ENCODE assay signal across 1 cellular context in the genomic region with DNA sequence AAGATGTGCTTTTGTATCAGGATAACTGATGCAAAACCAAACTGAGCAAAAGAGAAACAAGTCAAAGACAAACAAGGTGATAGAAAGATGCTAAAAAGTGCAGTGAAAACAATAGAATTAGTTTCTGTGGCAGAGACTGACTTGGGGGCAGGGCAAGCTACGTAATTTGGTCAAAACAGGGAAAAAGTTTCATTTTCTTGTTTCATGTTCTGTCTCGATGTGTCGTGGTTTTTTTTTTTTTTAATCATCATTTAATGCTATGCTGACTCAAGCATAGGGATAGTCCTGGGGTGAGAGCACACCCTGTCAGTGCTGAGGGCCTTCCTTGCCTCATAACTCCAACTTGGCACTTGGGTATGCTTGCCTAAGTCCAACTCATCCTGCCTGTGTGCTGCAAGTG.
A peak's percentile ranks its signal among the peaks of the same experiment; 100 is the strongest.
TF ChIP-seq lines count a peak whose summit lies in the region.

No MANE protein-coding gene starts in this region.

TF ChIP-seq in GM12878, 131 proteins besides CTCF, POLR2A, EP300 and RAD21 (continued from another document and continues in another):
- TF ChIP-seq, protein P1, sequence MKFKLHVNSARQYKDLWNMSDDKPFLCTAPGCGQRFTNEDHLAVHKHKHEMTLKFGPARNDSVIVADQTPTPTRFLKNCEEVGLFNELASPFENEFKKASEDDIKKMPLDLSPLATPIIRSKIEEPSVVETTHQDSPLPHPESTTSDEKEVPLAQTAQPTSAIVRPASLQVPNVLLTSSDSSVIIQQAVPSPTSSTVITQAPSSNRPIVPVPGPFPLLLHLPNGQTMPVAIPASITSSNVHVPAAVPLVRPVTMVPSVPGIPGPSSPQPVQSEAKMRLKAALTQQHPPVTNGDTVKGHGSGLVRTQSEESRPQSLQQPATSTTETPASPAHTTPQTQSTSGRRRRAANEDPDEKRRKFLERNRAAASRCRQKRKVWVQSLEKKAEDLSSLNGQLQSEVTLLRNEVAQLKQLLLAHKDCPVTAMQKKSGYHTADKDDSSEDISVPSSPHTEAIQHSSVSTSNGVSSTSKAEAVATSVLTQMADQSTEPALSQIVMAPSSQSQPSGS (IDR thresholded peaks at IDR 0.05; ENCODE audit: low read length), result peak; percentile 95
- TF ChIP-seq IRF4 (IDR thresholded peaks at IDR 0.05; ENCODE audit: low read depth, low read length) (peak; percentile 75; the same call in 1 of the 2 replicates), MEF2B (IDR thresholded peaks at IDR 0.05; ENCODE audit: partially characterized antibody, poor library complexity, severe bottlenecking) (no peak), RBBP5 (conservative IDR thresholded peaks at IDR 0.05) (no peak), SMARCA5 (IDR thresholded peaks at IDR 0.05) (no peak), POLR2AphosphoS2 (IDR thresholded peaks at IDR 0.05; ENCODE audit: low read depth, low read length) (no peak), ZNF207 (IDR thresholded peaks at IDR 0.05; ENCODE audit: borderline replicate concordance) (no peak), DPF2 (IDR thresholded peaks at IDR 0.05) (no peak), SUPT20H (IDR thresholded peaks at IDR 0.05; ENCODE audit: borderline replicate concordance, control insufficient read depth, low read depth, low read length) (no peak), ZNF622 (IDR thresholded peaks at IDR 0.05) (no peak), ZSCAN29 (IDR thresholded peaks at IDR 0.05) (no peak), NFYA (IDR thresholded peaks at IDR 0.05; ENCODE audit: borderline replicate concordance, low read depth, low read length) (no peak), TARDBP (IDR thresholded peaks at IDR 0.05; ENCODE audit: borderline replicate concordance) (no peak), EED (IDR thresholded peaks at IDR 0.05; ENCODE audit: low read depth) (peak; percentile 80), TCF12 (IDR thresholded peaks at IDR 0.05; ENCODE audit: low read depth, low read length) (no peak), NR2C2 (IDR thresholded peaks at IDR 0.05; ENCODE audit: borderline replicate concordance, control insufficient read depth, insufficient read length, low read depth) (no peak), GATAD2B (conservative IDR thresholded peaks at IDR 0.05; ENCODE audit: low read depth) (no peak), SPI1 (IDR thresholded peaks at IDR 0.05; ENCODE audit: borderline replicate concordance, insufficient read depth, low read depth, low read length) (no peak), ETV6 (conservative IDR thresholded peaks at IDR 0.05 in 1 of 2, IDR thresholded peaks at IDR 0.05 in 1 of 2; ENCODE audit: borderline replicate concordance in 1 of 2, low read depth in 1 of 2) (peak in 1 of 2 experiments; percentile 92; a peak in 2 of 4 replicates), TCF3 (IDR thresholded peaks at IDR 0.05; ENCODE audit: borderline replicate concordance, insufficient read depth, low read depth, low read length) (no peak), HDGF (IDR thresholded peaks at IDR 0.05) (no peak), RELA (IDR thresholded peaks at IDR 0.05; ENCODE audit: borderline replicate concordance, partially characterized antibody) (no peak), HDAC6 (IDR thresholded peaks at IDR 0.05; ENCODE audit: unreplicated experiment) (no peak), ZNF24 (IDR thresholded peaks at IDR 0.05) (no peak), GABPA (IDR thresholded peaks at IDR 0.05; ENCODE audit: low read depth) (0 out of 2 replicates have a peak, but pooled peaks have one; percentile 47), PAX5 (IDR thresholded peaks at IDR 0.05; ENCODE audit: borderline replicate concordance, low read depth, low read length) (peak; percentile 57; the same call in 1 of the 2 replicates), NFXL1 (IDR thresholded peaks at IDR 0.05; ENCODE audit: borderline replicate concordance) (no peak), PML (IDR thresholded peaks at IDR 0.05; ENCODE audit: low read length) (peak; percentile 62; the same call in 1 of the 2 replicates), CBFB (IDR thresholded peaks at IDR 0.05; ENCODE audit: low read depth) (peak; percentile 72; the same call in 1 of the 2 replicates), MTA2 (IDR thresholded peaks at IDR 0.05; ENCODE audit: low read depth) (peak; percentile 81), MTA3 (IDR thresholded peaks at IDR 0.05; ENCODE audit: borderline replicate concordance, low read length) (peak; percentile 87), YBX1 (IDR thresholded peaks at IDR 0.05) (no peak), ZBED1 (IDR thresholded peaks at IDR 0.05; ENCODE audit: borderline replicate concordance) (peak; percentile 91)
- TF ChIP-seq, protein P2, sequence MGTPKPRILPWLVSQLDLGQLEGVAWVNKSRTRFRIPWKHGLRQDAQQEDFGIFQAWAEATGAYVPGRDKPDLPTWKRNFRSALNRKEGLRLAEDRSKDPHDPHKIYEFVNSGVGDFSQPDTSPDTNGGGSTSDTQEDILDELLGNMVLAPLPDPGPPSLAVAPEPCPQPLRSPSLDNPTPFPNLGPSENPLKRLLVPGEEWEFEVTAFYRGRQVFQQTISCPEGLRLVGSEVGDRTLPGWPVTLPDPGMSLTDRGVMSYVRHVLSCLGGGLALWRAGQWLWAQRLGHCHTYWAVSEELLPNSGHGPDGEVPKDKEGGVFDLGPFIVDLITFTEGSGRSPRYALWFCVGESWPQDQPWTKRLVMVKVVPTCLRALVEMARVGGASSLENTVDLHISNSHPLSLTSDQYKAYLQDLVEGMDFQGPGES (IDR thresholded peaks at IDR 0.05), result no peak
- TF ChIP-seq, protein P3, sequence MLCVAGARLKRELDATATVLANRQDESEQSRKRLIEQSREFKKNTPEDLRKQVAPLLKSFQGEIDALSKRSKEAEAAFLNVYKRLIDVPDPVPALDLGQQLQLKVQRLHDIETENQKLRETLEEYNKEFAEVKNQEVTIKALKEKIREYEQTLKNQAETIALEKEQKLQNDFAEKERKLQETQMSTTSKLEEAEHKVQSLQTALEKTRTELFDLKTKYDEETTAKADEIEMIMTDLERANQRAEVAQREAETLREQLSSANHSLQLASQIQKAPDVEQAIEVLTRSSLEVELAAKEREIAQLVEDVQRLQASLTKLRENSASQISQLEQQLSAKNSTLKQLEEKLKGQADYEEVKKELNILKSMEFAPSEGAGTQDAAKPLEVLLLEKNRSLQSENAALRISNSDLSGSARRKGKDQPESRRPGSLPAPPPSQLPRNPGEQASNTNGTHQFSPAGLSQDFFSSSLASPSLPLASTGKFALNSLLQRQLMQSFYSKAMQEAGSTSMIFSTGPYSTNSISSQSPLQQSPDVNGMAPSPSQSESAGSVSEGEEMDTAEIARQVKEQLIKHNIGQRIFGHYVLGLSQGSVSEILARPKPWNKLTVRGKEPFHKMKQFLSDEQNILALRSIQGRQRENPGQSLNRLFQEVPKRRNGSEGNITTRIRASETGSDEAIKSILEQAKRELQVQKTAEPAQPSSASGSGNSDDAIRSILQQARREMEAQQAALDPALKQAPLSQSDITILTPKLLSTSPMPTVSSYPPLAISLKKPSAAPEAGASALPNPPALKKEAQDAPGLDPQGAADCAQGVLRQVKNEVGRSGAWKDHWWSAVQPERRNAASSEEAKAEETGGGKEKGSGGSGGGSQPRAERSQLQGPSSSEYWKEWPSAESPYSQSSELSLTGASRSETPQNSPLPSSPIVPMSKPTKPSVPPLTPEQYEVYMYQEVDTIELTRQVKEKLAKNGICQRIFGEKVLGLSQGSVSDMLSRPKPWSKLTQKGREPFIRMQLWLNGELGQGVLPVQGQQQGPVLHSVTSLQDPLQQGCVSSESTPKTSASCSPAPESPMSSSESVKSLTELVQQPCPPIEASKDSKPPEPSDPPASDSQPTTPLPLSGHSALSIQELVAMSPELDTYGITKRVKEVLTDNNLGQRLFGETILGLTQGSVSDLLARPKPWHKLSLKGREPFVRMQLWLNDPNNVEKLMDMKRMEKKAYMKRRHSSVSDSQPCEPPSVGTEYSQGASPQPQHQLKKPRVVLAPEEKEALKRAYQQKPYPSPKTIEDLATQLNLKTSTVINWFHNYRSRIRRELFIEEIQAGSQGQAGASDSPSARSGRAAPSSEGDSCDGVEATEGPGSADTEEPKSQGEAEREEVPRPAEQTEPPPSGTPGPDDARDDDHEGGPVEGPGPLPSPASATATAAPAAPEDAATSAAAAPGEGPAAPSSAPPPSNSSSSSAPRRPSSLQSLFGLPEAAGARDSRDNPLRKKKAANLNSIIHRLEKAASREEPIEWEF (IDR thresholded peaks at IDR 0.05; ENCODE audit: insufficient replicate concordance, low read depth, low read length), result no peak
- TF ChIP-seq, protein P4, sequence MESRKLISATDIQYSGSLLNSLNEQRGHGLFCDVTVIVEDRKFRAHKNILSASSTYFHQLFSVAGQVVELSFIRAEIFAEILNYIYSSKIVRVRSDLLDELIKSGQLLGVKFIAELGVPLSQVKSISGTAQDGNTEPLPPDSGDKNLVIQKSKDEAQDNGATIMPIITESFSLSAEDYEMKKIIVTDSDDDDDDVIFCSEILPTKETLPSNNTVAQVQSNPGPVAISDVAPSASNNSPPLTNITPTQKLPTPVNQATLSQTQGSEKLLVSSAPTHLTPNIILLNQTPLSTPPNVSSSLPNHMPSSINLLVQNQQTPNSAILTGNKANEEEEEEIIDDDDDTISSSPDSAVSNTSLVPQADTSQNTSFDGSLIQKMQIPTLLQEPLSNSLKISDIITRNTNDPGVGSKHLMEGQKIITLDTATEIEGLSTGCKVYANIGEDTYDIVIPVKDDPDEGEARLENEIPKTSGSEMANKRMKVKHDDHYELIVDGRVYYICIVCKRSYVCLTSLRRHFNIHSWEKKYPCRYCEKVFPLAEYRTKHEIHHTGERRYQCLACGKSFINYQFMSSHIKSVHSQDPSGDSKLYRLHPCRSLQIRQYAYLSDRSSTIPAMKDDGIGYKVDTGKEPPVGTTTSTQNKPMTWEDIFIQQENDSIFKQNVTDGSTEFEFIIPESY (IDR thresholded peaks at IDR 0.05), result no peak
- TF ChIP-seq, protein P5, sequence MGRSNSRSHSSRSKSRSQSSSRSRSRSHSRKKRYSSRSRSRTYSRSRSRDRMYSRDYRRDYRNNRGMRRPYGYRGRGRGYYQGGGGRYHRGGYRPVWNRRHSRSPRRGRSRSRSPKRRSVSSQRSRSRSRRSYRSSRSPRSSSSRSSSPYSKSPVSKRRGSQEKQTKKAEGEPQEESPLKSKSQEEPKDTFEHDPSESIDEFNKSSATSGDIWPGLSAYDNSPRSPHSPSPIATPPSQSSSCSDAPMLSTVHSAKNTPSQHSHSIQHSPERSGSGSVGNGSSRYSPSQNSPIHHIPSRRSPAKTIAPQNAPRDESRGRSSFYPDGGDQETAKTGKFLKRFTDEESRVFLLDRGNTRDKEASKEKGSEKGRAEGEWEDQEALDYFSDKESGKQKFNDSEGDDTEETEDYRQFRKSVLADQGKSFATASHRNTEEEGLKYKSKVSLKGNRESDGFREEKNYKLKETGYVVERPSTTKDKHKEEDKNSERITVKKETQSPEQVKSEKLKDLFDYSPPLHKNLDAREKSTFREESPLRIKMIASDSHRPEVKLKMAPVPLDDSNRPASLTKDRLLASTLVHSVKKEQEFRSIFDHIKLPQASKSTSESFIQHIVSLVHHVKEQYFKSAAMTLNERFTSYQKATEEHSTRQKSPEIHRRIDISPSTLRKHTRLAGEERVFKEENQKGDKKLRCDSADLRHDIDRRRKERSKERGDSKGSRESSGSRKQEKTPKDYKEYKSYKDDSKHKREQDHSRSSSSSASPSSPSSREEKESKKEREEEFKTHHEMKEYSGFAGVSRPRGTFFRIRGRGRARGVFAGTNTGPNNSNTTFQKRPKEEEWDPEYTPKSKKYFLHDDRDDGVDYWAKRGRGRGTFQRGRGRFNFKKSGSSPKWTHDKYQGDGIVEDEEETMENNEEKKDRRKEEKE (IDR thresholded peaks at IDR 0.05), result no peak
- TF ChIP-seq, protein P6, sequence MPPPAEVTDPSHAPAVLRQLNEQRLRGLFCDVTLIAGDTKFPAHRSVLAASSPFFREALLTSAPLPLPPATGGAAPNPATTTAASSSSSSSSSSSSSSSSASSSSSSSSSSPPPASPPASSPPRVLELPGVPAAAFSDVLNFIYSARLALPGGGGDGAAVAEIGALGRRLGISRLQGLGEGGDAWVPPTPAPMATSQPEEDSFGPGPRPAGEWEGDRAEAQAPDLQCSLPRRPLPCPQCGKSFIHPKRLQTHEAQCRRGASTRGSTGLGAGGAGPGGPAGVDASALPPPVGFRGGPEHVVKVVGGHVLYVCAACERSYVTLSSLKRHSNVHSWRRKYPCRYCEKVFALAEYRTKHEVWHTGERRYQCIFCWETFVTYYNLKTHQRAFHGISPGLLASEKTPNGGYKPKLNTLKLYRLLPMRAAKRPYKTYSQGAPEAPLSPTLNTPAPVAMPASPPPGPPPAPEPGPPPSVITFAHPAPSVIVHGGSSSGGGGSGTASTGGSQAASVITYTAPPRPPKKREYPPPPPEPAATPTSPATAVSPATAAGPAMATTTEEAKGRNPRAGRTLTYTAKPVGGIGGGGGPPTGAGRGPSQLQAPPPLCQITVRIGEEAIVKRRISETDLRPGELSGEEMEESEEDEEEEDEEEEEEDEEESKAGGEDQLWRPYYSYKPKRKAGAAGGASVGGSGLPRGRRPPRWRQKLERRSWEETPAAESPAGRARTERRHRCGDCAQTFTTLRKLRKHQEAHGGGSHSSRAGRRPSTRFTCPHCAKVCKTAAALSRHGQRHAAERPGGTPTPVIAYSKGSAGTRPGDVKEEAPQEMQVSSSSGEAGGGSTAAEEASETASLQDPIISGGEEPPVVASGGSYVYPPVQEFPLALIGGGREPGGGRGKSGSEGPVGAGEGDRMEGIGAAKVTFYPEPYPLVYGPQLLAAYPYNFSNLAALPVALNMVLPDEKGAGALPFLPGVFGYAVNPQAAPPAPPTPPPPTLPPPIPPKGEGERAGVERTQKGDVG (CRISPR knock-in tag; IDR thresholded peaks at IDR 0.05), result no peak
- TF ChIP-seq, protein P7, sequence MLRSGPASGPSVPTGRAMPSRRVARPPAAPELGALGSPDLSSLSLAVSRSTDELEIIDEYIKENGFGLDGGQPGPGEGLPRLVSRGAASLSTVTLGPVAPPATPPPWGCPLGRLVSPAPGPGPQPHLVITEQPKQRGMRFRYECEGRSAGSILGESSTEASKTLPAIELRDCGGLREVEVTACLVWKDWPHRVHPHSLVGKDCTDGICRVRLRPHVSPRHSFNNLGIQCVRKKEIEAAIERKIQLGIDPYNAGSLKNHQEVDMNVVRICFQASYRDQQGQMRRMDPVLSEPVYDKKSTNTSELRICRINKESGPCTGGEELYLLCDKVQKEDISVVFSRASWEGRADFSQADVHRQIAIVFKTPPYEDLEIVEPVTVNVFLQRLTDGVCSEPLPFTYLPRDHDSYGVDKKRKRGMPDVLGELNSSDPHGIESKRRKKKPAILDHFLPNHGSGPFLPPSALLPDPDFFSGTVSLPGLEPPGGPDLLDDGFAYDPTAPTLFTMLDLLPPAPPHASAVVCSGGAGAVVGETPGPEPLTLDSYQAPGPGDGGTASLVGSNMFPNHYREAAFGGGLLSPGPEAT (IDR thresholded peaks at IDR 0.05; ENCODE audit: low read depth), result peak; percentile 62; the same call in 1 of the 2 replicates
- TF ChIP-seq, protein P8, sequence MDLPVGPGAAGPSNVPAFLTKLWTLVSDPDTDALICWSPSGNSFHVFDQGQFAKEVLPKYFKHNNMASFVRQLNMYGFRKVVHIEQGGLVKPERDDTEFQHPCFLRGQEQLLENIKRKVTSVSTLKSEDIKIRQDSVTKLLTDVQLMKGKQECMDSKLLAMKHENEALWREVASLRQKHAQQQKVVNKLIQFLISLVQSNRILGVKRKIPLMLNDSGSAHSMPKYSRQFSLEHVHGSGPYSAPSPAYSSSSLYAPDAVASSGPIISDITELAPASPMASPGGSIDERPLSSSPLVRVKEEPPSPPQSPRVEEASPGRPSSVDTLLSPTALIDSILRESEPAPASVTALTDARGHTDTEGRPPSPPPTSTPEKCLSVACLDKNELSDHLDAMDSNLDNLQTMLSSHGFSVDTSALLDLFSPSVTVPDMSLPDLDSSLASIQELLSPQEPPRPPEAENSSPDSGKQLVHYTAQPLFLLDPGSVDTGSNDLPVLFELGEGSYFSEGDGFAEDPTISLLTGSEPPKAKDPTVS (IDR thresholded peaks at IDR 0.05; ENCODE audit: low read depth, low read length), result no peak
